Comparison of ENCODE assay signal across 9 cellular contexts in genomic region chr13:51785592-51786424, GRCh38. TPM values are rescaled to one million over a fixed set of nuclear protein-coding genes. Genes with fewer than 3 reads are reported as not detected.
DNase-seq lines count a peak whose midpoint lies in the region; ATAC-seq and TF ChIP-seq lines count a peak whose summit lies in the region.
"Had no signal": no experiment of that assay in that cellular context is flagged by ENCODE, and none has a peak within 500 bp of the region (broad histone marks: within the 10 kb centered on the region; RNA-seq: fewer than 3 reads in every experiment).

No MANE protein-coding gene starts in this region.

- no peak overlapping the region for H3K4ac ChIP-seq in mesenchymal stem cell (ENCODE audit: low read depth in 1 of 2, low read length in 2 of 2)

- H3K27ac Mint-ChIP-seq in activated CD4-positive, alpha-beta T cell treated with anti-CD3 and anti-CD28 coated beads, Interleukin-2, amount 10 ng/mL, durations not matched to agents 24 days and 14 days = no peak overlapping the region
- no peak overlapping the region for H3K27ac Mint-ChIP-seq in activated CD8-positive, alpha-beta T cell treated with anti-CD3 and anti-CD28 coated beads, Interleukin-2, amount 10 ng/mL, durations not matched to agents 7 days and 5 days

- H4K8ac ChIP-seq in mesenchymal stem cell (ENCODE audit: low read length) = no peak overlapping the region

- peaks cover 3% of the 10 kb centered on the region for H3K9me3 Mint-ChIP-seq in activated CD4-positive, alpha-beta T cell treated with anti-CD3 and anti-CD28 coated beads, Interleukin-2, amount 10 ng/mL, durations not matched to agents 24 days and 14 days
- no peaks in the 10 kb centered on the region for H3K9me3 Mint-ChIP-seq in activated CD8-positive, alpha-beta T cell treated with anti-CD3 and anti-CD28 coated beads, Interleukin-2, amount 10 ng/mL, durations not matched to agents 7 days and 5 days (ENCODE audit: insufficient read depth)

- H3K18ac ChIP-seq in mesenchymal stem cell (ENCODE audit: low read depth in 1 of 2, low read length in 2 of 2) = no peak overlapping the region

- H3K27ac ChIP-seq in mesenchymal stem cell (ENCODE audit: low read length, poor library complexity, severe bottlenecking) = no peak overlapping the region

- no peaks in the 10 kb centered on the region for H3K27me3 ChIP-seq in adipocyte (replicated peaks; ENCODE audit: control insufficient read depth, insufficient read depth, low read length)
- no peaks in the 10 kb centered on the region for H3K27me3 ChIP-seq in mesenchymal stem cell (ENCODE audit: control insufficient read depth in 1 of 2, insufficient read depth in 1 of 2, low read length in 2 of 2)

- peaks cover 13% of the 10 kb centered on the region for H3K4me1 Mint-ChIP-seq in activated CD4-positive, alpha-beta T cell treated with anti-CD3 and anti-CD28 coated beads, Interleukin-2, amount 10 ng/mL, durations not matched to agents 24 days and 14 days
- no peaks in the 10 kb centered on the region for H3K4me1 Mint-ChIP-seq in activated CD8-positive, alpha-beta T cell treated with anti-CD3 and anti-CD28 coated beads, Interleukin-2, amount 10 ng/mL, durations not matched to agents 7 days and 5 days (ENCODE audit: low read depth)

- H3K36me3 ChIP-seq in adipocyte (ENCODE audit: control insufficient read depth, insufficient read depth, low read length, severe bottlenecking) (no peaks in the 10 kb centered on the region), mesenchymal stem cell (ENCODE audit: control insufficient read depth in 1 of 2, insufficient read depth in 2 of 2, low read depth in 1 of 2, low read length in 2 of 2) (no peaks in the 10 kb centered on the region)

- H2BK15ac ChIP-seq in mesenchymal stem cell (ENCODE audit: low read depth, poor library complexity, severe bottlenecking) = no peak overlapping the region

- no peak overlapping the region for H2BK120ac ChIP-seq in mesenchymal stem cell (ENCODE audit: low read depth, low read length)

- no peak overlapping the region for H4K91ac ChIP-seq in mesenchymal stem cell (ENCODE audit: low read length)

- H3K79me1 ChIP-seq in mesenchymal stem cell (replicated peaks; ENCODE audit: low read length, poor library complexity, severe bottlenecking) = no peaks in the 10 kb centered on the region

- H3K27me3 Mint-ChIP-seq in activated CD4-positive, alpha-beta T cell treated with anti-CD3 and anti-CD28 coated beads, Interleukin-2, amount 10 ng/mL, durations not matched to agents 24 days and 14 days = no peaks in the 10 kb centered on the region
- no peaks in the 10 kb centered on the region for H3K27me3 Mint-ChIP-seq in activated CD8-positive, alpha-beta T cell treated with anti-CD3 and anti-CD28 coated beads, Interleukin-2, amount 10 ng/mL, durations not matched to agents 7 days and 5 days (ENCODE audit: low read depth)

- intact Hi-C loops in activated CD4-positive, alpha-beta T cell treated with anti-CD3 and anti-CD28 coated beads, Interleukin-2, amount 10 ng/mL, durations not matched to agents 24 days and 14 days (cut with micrococcal nuclease) = no loop called here

- CTCF ChIA-PET in activated CD8-positive, alpha-beta T cell treated with anti-CD3 and anti-CD28 coated beads, Interleukin-2, amount 10 ng/mL, durations not matched to agents 7 days and 5 days (lab: Charles Lee) = interaction anchor here (1.7 to 2.3 kb wide), 2 partner anchors 12 to 341 kb away, joined by 4 to 17 read pairs; no protein-coding TSS in a partner anchor

- no peak overlapping the region for H3K4me3 Mint-ChIP-seq in activated CD4-positive, alpha-beta T cell treated with anti-CD3 and anti-CD28 coated beads, Interleukin-2, amount 10 ng/mL, durations not matched to agents 24 days and 14 days
- no peak overlapping the region for H3K4me3 Mint-ChIP-seq in activated CD8-positive, alpha-beta T cell treated with anti-CD3 and anti-CD28 coated beads, Interleukin-2, amount 10 ng/mL, durations not matched to agents 7 days and 5 days

- H3K23ac ChIP-seq in mesenchymal stem cell (ENCODE audit: low read length in 2 of 2) = no peak overlapping the region

- 77% methylated on average over 13 of the region's 13 CpGs for WGBS in mesenchymal stem cell

- no peak overlapping the region for H3K4me2 ChIP-seq in mesenchymal stem cell (ENCODE audit: low read length, poor library complexity, severe bottlenecking)

- no peak overlapping the region for H2BK5ac ChIP-seq in mesenchymal stem cell (ENCODE audit: low read depth, low read length, poor library complexity, severe bottlenecking)

- H3K14ac ChIP-seq in mesenchymal stem cell (ENCODE audit: low read length in 2 of 2) = no peak overlapping the region

- H3K4me1 ChIP-seq in adipocyte (ENCODE audit: control insufficient read depth, insufficient read depth, low read length) = peaks cover 22% of the 10 kb centered on the region
- H3K4me1 ChIP-seq in mesenchymal stem cell (ENCODE audit: control insufficient read depth, insufficient read depth, low read depth, low read length) = peaks cover 1% of the 10 kb centered on the region

- DNase-seq in AG10803 (ENCODE audit: low read depth) = peak; percentile 54
- DNase-seq in NCI-H1105 treated with DMSO at 0.1 percent for 48 hours (lab: John Stamatoyannopoulos, UW) = peak; percentile 89
- DNase-seq in adipocyte (ENCODE audit: low read depth) = no peak
- peak; percentile 62 for DNase-seq in mesenchymal stem cell
- no peak for DNase-seq in GM10266 (ENCODE audit: extremely low spot score)
- DNase-seq in activated CD4-positive, alpha-beta T cell treated with anti-CD3 and anti-CD28 coated beads, Interleukin-2, amount 10 ng/mL, durations not matched to agents 24 days and 14 days = no peak
- no peak for DNase-seq in activated CD8-positive, alpha-beta T cell treated with anti-CD3 and anti-CD28 coated beads, Interleukin-2, amount 10 ng/mL, durations not matched to agents 7 days and 5 days
- DNase-seq: activated gamma-delta T cell had no signal

- H3K9me3 ChIP-seq in adipocyte (ENCODE audit: control insufficient read depth, low read length) = no peaks in the 10 kb centered on the region
- no peaks in the 10 kb centered on the region for H3K9me3 ChIP-seq in mesenchymal stem cell (ENCODE audit: control insufficient read depth, low read length)

- no peak overlapping the region for H2BK12ac ChIP-seq in mesenchymal stem cell (ENCODE audit: low read length in 2 of 2)

- H2AFZ ChIP-seq in mesenchymal stem cell (ENCODE audit: low read depth, low read length) = no peak overlapping the region

- no peak for ATAC-seq in HG02610 (IDR thresholded peaks at IDR 0.05; ENCODE audit: unreplicated experiment)
- ATAC-seq in activated CD8-positive, alpha-beta T cell treated with anti-CD3 and anti-CD28 coated beads, Interleukin-2, amount 10 ng/mL, durations not matched to agents 7 days and 5 days = no peak

- POLR2A ChIA-PET in activated CD8-positive, alpha-beta T cell treated with anti-CD3 and anti-CD28 coated beads, Interleukin-2, amount 10 ng/mL, durations not matched to agents 7 days and 5 days (lab: Charles Lee) = interaction anchor here (1.4 kb wide), 1 partner anchor 12 kb away, joined by 3 read pairs; no protein-coding TSS in a partner anchor

- H2AK5ac ChIP-seq in mesenchymal stem cell (ENCODE audit: low read length, severe bottlenecking) = no peak overlapping the region

- H3K4me3 ChIP-seq in AG10803 (ENCODE audit: low read length) (no peak overlapping the region), adipocyte (ENCODE audit: low read length) (peak overlapping the region; percentile 21), mesenchymal stem cell (ENCODE audit: insufficient read depth in 1 of 2, low read depth in 1 of 2, low read length in 2 of 2) (peak overlapping the region in 1 of 2 experiments; percentile 39)

- TF ChIP-seq CTCF in AG10803 (conservative IDR thresholded peaks at IDR 0.05; ENCODE audit: low read length) (no peak), GM10266 (IDR thresholded peaks at IDR 0.05; ENCODE audit: control insufficient read depth, insufficient read depth, low read depth, missing control alignments) (no peak)

- H3K36me3 Mint-ChIP-seq in activated CD4-positive, alpha-beta T cell treated with anti-CD3 and anti-CD28 coated beads, Interleukin-2, amount 10 ng/mL, durations not matched to agents 24 days and 14 days (ENCODE audit: low read depth) = peaks cover 2% of the 10 kb centered on the region
- no peaks in the 10 kb centered on the region for H3K36me3 Mint-ChIP-seq in activated CD8-positive, alpha-beta T cell treated with anti-CD3 and anti-CD28 coated beads, Interleukin-2, amount 10 ng/mL, durations not matched to agents 7 days and 5 days (ENCODE audit: low read depth)

- H3K9ac ChIP-seq in adipocyte (ENCODE audit: low read length) (peak overlapping the region; percentile 5), mesenchymal stem cell (ENCODE audit: low read length) (peak overlapping the region; percentile 28)

RNA-seq across cellular contexts. Expression of gene DHRS12, which starts 18.2 kb away (rescaled TPM):
- 4.4 TPM for polyA plus RNA-seq in mesenchymal stem cell (2013, experiment 1 of 2)
- 4.4 TPM for polyA plus RNA-seq in mesenchymal stem cell (2013, experiment 2 of 2)
- total RNA-seq in activated CD4-positive, alpha-beta T cell treated with anti-CD3 and anti-CD28 coated beads, Interleukin-2, amount 10 ng/mL, durations not matched to agents 24 days and 14 days = 3.2 and 3.9 TPM in 2 replicates
- 10 to 100 TPM in 1 of 2 experiments, 1 to 10 TPM in 1; 8.9 to 10.0 TPM for total RNA-seq in activated CD8-positive, alpha-beta T cell treated with anti-CD3 and anti-CD28 coated beads, Interleukin-2, amount 10 ng/mL, durations not matched to agents 7 days and 5 days

RNA-seq across cellular contexts. Expression of gene TMEM272, which starts 59.2 kb away (rescaled TPM):
- not detected for polyA plus RNA-seq in mesenchymal stem cell (2013, experiment 1 of 2)
- not detected for polyA plus RNA-seq in mesenchymal stem cell (2013, experiment 2 of 2)
- 0.38 and 0.77 TPM in 2 replicates for total RNA-seq in activated CD4-positive, alpha-beta T cell treated with anti-CD3 and anti-CD28 coated beads, Interleukin-2, amount 10 ng/mL, durations not matched to agents 24 days and 14 days
- under 1 TPM; 0.23 to 0.29 TPM for total RNA-seq in activated CD8-positive, alpha-beta T cell treated with anti-CD3 and anti-CD28 coated beads, Interleukin-2, amount 10 ng/mL, durations not matched to agents 7 days and 5 days

Comparison
In these comparisons a context has a peak if more than half of its experiments do, and no peak if none do; other contexts are left out.
1. DNase-seq: peak in AG10803 (single experiment), NCI-H1105 treated with DMSO at 0.1 percent for 48 hours (single experiment) and mesenchymal stem cell (single experiment); none in adipocyte (single experiment), GM10266 (single experiment), activated CD4-positive, alpha-beta T cell treated with anti-CD3 and anti-CD28 coated beads, Interleukin-2, amount 10 ng/mL, durations not matched to agents 24 days and 14 days (single experiment) and activated CD8-positive, alpha-beta T cell treated with anti-CD3 and anti-CD28 coated beads, Interleukin-2, amount 10 ng/mL, durations not matched to agents 7 days and 5 days (single experiment).